ENCODE assay signal across 21 cellular contexts in genomic region chr10:458466-458865, GRCh38.
DNase-seq lines count a peak whose midpoint lies in the region; FAIRE-seq and TF ChIP-seq lines count a peak whose summit lies in the region.
"Had no signal": no experiment of that assay in that cellular context is flagged by ENCODE, and none has a peak within 500 bp of the region (broad histone marks: within the 10 kb centered on the region; RNA-seq: fewer than 3 reads in every experiment).

No MANE protein-coding gene starts in this region.

- H3K9ac ChIP-seq in H9 (ENCODE audit: extremely low read depth, insufficient read length, low read length), result no peak overlapping the region
- no peak overlapping the region for H3K9ac ChIP-seq in kidney (ENCODE audit: low read length in 2 of 2)
- H3K9ac ChIP-seq in rectal smooth muscle tissue (ENCODE audit: low read length), result no peak overlapping the region

- no peak overlapping the region for H4K91ac ChIP-seq in H9 (ENCODE audit: insufficient read length, low read depth, low read length)

- peaks cover 0 to 2% (median 0%) of the 10 kb centered on the region in 3 experiments; a peak in 2 of 7 replicates for H3K36me3 Mint-ChIP-seq in H9 (ENCODE audit: insufficient read depth in 1 of 3, low read depth in 3 of 3)
- H3K36me3 Mint-ChIP-seq in endothelial cell (ENCODE audit: low read depth, unreplicated experiment), result peaks cover 27% of the 10 kb centered on the region

- intact Hi-C loops in kidney (cut with DNase I), result no loop called here
- intact Hi-C loops in ovary (cut with DNase I), result no loop called here

- H4K5ac ChIP-seq in H9 (ENCODE audit: insufficient read length, low read depth, low read length), result no peak overlapping the region

- H3K4me2 ChIP-seq in H9 (ENCODE audit: insufficient read depth, insufficient read length, low read length), result no peak overlapping the region
- H3K4me2 ChIP-seq: GM23338 had no signal

- H3K56ac ChIP-seq in H9 (ENCODE audit: insufficient read length, low read depth, low read length), result no peak overlapping the region

- H3K27me3 ChIP-seq in H9 (ENCODE audit: insufficient read depth, low read length), result no peaks in the 10 kb centered on the region
- H3K27me3 ChIP-seq in rectal smooth muscle tissue (ENCODE audit: control insufficient read depth, insufficient read depth, low read length), result no peaks in the 10 kb centered on the region
- H3K27me3 ChIP-seq in ovary, result no peaks in the 10 kb centered on the region
- H3K27me3 ChIP-seq: gastrocnemius medialis had no signal

- H3K4me1 ChIP-seq in H9 (ENCODE audit: insufficient read depth, low read length), result peaks cover 3% of the 10 kb centered on the region; the same call in 1 of the 2 replicates
- peaks cover 12 to 14% of the 10 kb centered on the region in 2 donors for H3K4me1 ChIP-seq in kidney (ENCODE audit: control insufficient read depth in 1 of 2, insufficient read depth in 1 of 2, low read depth in 1 of 2, low read length in 2 of 2)
- H3K4me1 ChIP-seq in rectal smooth muscle tissue (ENCODE audit: control insufficient read depth, insufficient read depth, low read length), result peaks cover 24% of the 10 kb centered on the region
- peaks cover 3% of the 10 kb centered on the region for H3K4me1 ChIP-seq in ovary (ENCODE audit: insufficient read depth)

- no peak overlapping the region for H2BK5ac ChIP-seq in H9 (ENCODE audit: insufficient read length, low read length)

- no peaks in the 10 kb centered on the region for H3K36me3 ChIP-seq in kidney (ENCODE audit: control insufficient read depth in 1 of 2, insufficient read depth in 2 of 2, low read length in 2 of 2)
- H3K36me3 ChIP-seq in rectal smooth muscle tissue (ENCODE audit: control insufficient read depth, insufficient read depth, low read length), result no peaks in the 10 kb centered on the region
- H3K36me3 ChIP-seq in ovary, result no peaks in the 10 kb centered on the region
- H3K36me3 ChIP-seq: gastrocnemius medialis had no signal

- no peak overlapping the region for H4K8ac ChIP-seq in H9 (replicated peaks; ENCODE audit: insufficient read length, low read depth, low read length)

- H3K27me3 Mint-ChIP-seq in H9 (ENCODE audit: low read depth) (no peaks in the 10 kb centered on the region), endothelial cell (ENCODE audit: unreplicated experiment) (peaks cover 10% of the 10 kb centered on the region)
- H3K27me3 Mint-ChIP-seq: activated CD4-positive, alpha-beta memory T cell treated with anti-CD3 and anti-CD28 coated beads for 36 hours; activated naive CD4-positive, alpha-beta T cell treated with anti-CD3 and anti-CD28 coated beads, Interleukin-2, amount 50 U/mL, for 24 hours; CD4-positive, alpha-beta memory T cell had no signal

- H3K79me1 ChIP-seq in H9 (ENCODE audit: insufficient read depth, low read depth, low read length, poor library complexity, severe bottlenecking), result no peaks in the 10 kb centered on the region

- no peak overlapping the region for H3K18ac ChIP-seq in H9 (ENCODE audit: insufficient read length, low read depth, low read length)

- H3K27ac Mint-ChIP-seq in H9 (no peak overlapping the region), endothelial cell (ENCODE audit: unreplicated experiment) (peak overlapping the region; percentile 80)
- H3K27ac Mint-ChIP-seq: activated CD4-positive, alpha-beta memory T cell treated with anti-CD3 and anti-CD28 coated beads for 36 hours; activated naive CD4-positive, alpha-beta T cell treated with anti-CD3 and anti-CD28 coated beads, Interleukin-2, amount 50 U/mL, for 24 hours; GM23338; T-cell had no signal

- TF ChIP-seq CTCF in H9 (conservative IDR thresholded peaks at IDR 0.05) (no peak), endothelial cell (IDR thresholded peaks at IDR 0.05; ENCODE audit: unreplicated experiment) (no peak), kidney (IDR thresholded peaks at IDR 0.05; ENCODE audit: borderline replicate concordance, extremely low read depth, insufficient read depth) (no peak), ovary (IDR thresholded peaks at IDR 0.05) (no peak)

- TF ChIP-seq POLR2A in ovary (IDR thresholded peaks at IDR 0.05), result no peak

- no peak for TF ChIP-seq EP300 in ovary (IDR thresholded peaks at IDR 0.05)

- H3K4me3 Mint-ChIP-seq in H9 (no peak overlapping the region), endothelial cell (ENCODE audit: unreplicated experiment) (no peak overlapping the region)
- H3K4me3 Mint-ChIP-seq: activated CD4-positive, alpha-beta memory T cell treated with anti-CD3 and anti-CD28 coated beads for 36 hours; activated naive CD4-positive, alpha-beta T cell treated with anti-CD3 and anti-CD28 coated beads, Interleukin-2, amount 50 U/mL, for 24 hours; activated T-cell treated with anti-CD3 and anti-CD28 coated beads, Interleukin-2, amount 50 U/mL, for 4 hours; CD4-positive, alpha-beta memory T cell; GM23338; T-cell had no signal

- no peaks in the 10 kb centered on the region for H3K23me2 ChIP-seq in H9 (ENCODE audit: insufficient read length, low read depth, low read length, poor library complexity, severe bottlenecking)

- H3K4ac ChIP-seq in H9 (ENCODE audit: low read depth, low read length), result no peak overlapping the region

- no peaks in the 10 kb centered on the region for H3K79me2 ChIP-seq in H9 (ENCODE audit: insufficient read depth, low read length)

- no peaks in the 10 kb centered on the region for H3K9me3 ChIP-seq in H9 (ENCODE audit: control insufficient read depth, low read depth, low read length)
- no peaks in the 10 kb centered on the region for H3K9me3 ChIP-seq in kidney (ENCODE audit: control insufficient read depth in 1 of 2, low read length in 2 of 2)
- H3K9me3 ChIP-seq in ovary, result no peaks in the 10 kb centered on the region
- H3K9me3 ChIP-seq: gastrocnemius medialis had no signal

- H3K27ac ChIP-seq in H9 (ENCODE audit: insufficient read length, low read depth, low read length) (no peak overlapping the region), kidney (ENCODE audit: low read depth in 2 of 2, low read length in 2 of 2) (peak overlapping the region; percentile 60 to 65), rectal smooth muscle tissue (ENCODE audit: low read depth, low read length) (peak overlapping the region; percentile 77), ovary (no peak overlapping the region)
- H3K27ac ChIP-seq: gastrocnemius medialis had no signal

- H4K20me1 ChIP-seq in H9 (ENCODE audit: control insufficient read depth, insufficient read depth, insufficient read length), result no peaks in the 10 kb centered on the region

- peak; percentile 26 for DNase-seq in H9
- DNase-seq in endothelial cell (ENCODE audit: low spot score), result peak; percentile 50
- DNase-seq in kidney, result peak; percentile 83
- DNase-seq in NCI-H187 treated with DMSO at 0.1 percent for 48 hours (lab: John Stamatoyannopoulos, UW), result no peak
- DNase-seq in NCI-H1105 treated with DMSO at 0.1 percent for 48 hours (lab: John Stamatoyannopoulos, UW), result no peak
- DNase-seq in D341Med (ENCODE audit: low spot score), result no peak
- no peak for DNase-seq in ovary
- DNase-seq: activated CD4-positive, alpha-beta memory T cell treated with anti-CD3 and anti-CD28 coated beads for 36 hours; activated T-cell treated with anti-CD3 and anti-CD28 coated beads, Interleukin-2, amount 50 U/mL, for 4 hours; CD4-positive, alpha-beta memory T cell; DND-41; KG1; NCI-H1092; NCI-H2081 treated with DMSO at 0.1 percent for 48 hours; stimulated activated naive CD8-positive, alpha-beta T cell treated with anti-CD3 and anti-CD28 coated beads, Interleukin-15, Interleukin-2, amounts not matched to agents 100 U/mL and 50 U/mL, for 24 hours; T-cell had no signal

- no peak for FAIRE-seq in kidney (lab: Jason Lieb, UNC)
- FAIRE-seq: urothelium cell line had no signal

- H2AK5ac ChIP-seq in H9 (ENCODE audit: insufficient read length, low read length), result no peak overlapping the region

- no peak overlapping the region for H2BK120ac ChIP-seq in H9 (ENCODE audit: low read depth, low read length, poor library complexity, severe bottlenecking)

- H3K23ac ChIP-seq in H9 (ENCODE audit: insufficient read length, low read depth, low read length), result no peak overlapping the region

- no peak overlapping the region for H2AFZ ChIP-seq in H9 (ENCODE audit: low read length)
- H2AFZ ChIP-seq: GM23338 had no signal

- no peak overlapping the region for H2BK15ac ChIP-seq in H9 (ENCODE audit: low read depth, low read length)

- no peak overlapping the region for H2BK12ac ChIP-seq in H9 (ENCODE audit: insufficient read length, low read depth, low read length)

- no peaks in the 10 kb centered on the region for H3K9me3 Mint-ChIP-seq in H9
- H3K9me3 Mint-ChIP-seq in endothelial cell (ENCODE audit: unreplicated experiment), result no peaks in the 10 kb centered on the region
- H3K9me3 Mint-ChIP-seq: activated CD4-positive, alpha-beta memory T cell treated with anti-CD3 and anti-CD28 coated beads for 36 hours; activated naive CD4-positive, alpha-beta T cell treated with anti-CD3 and anti-CD28 coated beads, Interleukin-2, amount 50 U/mL, for 24 hours; activated T-cell treated with anti-CD3 and anti-CD28 coated beads, Interleukin-2, amount 50 U/mL, for 4 hours; GM23338 had no signal

- WGBS in H9 (ENCODE audit: extremely low coverage, insufficient read length, low lambda C conversion rate), result no CpG with 5 or more reads among the region's 20 CpGs
- 87 to 91% (median 89%) methylated on average over 20 of the region's 20 CpGs for WGBS in ovary, 3 donors

- H3K4me1 Mint-ChIP-seq in H9 (peaks cover 6 to 7% of the 10 kb centered on the region in 2 experiments; a peak in 3 of 4 replicates), endothelial cell (ENCODE audit: unreplicated experiment) (peaks cover 19% of the 10 kb centered on the region)

- no peak overlapping the region for H2BK20ac ChIP-seq in H9 (ENCODE audit: low read depth, low read length, poor library complexity, severe bottlenecking)

- no peak overlapping the region for H3T11ph ChIP-seq in H9 (ENCODE audit: low read length)

- H3K4me3 ChIP-seq in kidney (ENCODE audit: low read length in 2 of 2) (no peak overlapping the region), rectal smooth muscle tissue (ENCODE audit: low read length) (no peak overlapping the region), ovary (no peak overlapping the region)
- H3K4me3 ChIP-seq: gastrocnemius medialis, GM23338 had no signal

- H3K14ac ChIP-seq in H9 (ENCODE audit: insufficient read depth, low read length), result no peak overlapping the region

Comparison
In these comparisons a context has a peak if more than half of its experiments do, and no peak if none do; other contexts are left out.
1. DNase-seq: peak in H9 (single experiment), endothelial cell (single experiment) and kidney (single experiment); none in NCI-H187 treated with DMSO at 0.1 percent for 48 hours (single experiment), NCI-H1105 treated with DMSO at 0.1 percent for 48 hours (single experiment), D341Med (single experiment) and ovary (0 of 5).
2. H3K27ac ChIP-seq: peak in kidney (2 of 2) and rectal smooth muscle tissue (single experiment); none in H9 (single experiment) and ovary (0 of 2).